22 cellular contexts compared by ENCODE assay signal in genomic region chr11:116182356-116182966, GRCh38.
"Had no signal": no experiment of that assay in that cellular context is flagged by ENCODE, and none has a peak within 500 bp of the region (broad histone marks: within the 10 kb centered on the region; RNA-seq: fewer than 3 reads in every experiment).

No MANE protein-coding gene starts in this region.

- H3K4me3 Mint-ChIP-seq: mesothelial cell of epicardium, naive B cell had no signal

- H3K9me3 ChIP-seq: esophagus muscularis mucosa, gastroesophageal sphincter, heart right ventricle, left lung, lower lobe of right lung, mucosa of descending colon had no signal

- H3K36me3 ChIP-seq: esophagus muscularis mucosa, gastroesophageal sphincter, heart right ventricle, left lung, lower lobe of right lung had no signal

- H3K4me1 ChIP-seq: foreskin keratinocyte, left lung, lower lobe of right lung had no signal

- FAIRE-seq: endothelial cell of umbilical vein, frontal cortex, islet of Langerhans, keratinocyte had no signal

- H3K36me3 Mint-ChIP-seq: mesothelial cell of epicardium, naive B cell had no signal

- DNase-seq: dermis blood vessel endothelial cell; dorsolateral prefrontal cortex; effector CD4-positive, alpha-beta T cell; effector memory CD4-positive, alpha-beta T cell; foreskin keratinocyte; heart right ventricle; hippocampal formation; left cardiac atrium; left lung; left ventricle myocardium superior; lower lobe of right lung; mesenchymal stem cell; mucosa of descending colon; naive B cell had no signal

- H3K4me3 ChIP-seq: coronary artery, dorsolateral prefrontal cortex, esophagus muscularis mucosa, gastroesophageal sphincter, heart right ventricle, left lung, lower lobe of right lung, mucosa of descending colon had no signal

- H3K9me3 Mint-ChIP-seq: mesothelial cell of epicardium, naive B cell had no signal

- H3K27ac ChIP-seq: coronary artery, esophagus muscularis mucosa, foreskin keratinocyte, gastroesophageal sphincter, left lung, lower lobe of right lung had no signal

- H3K4me1 Mint-ChIP-seq: naive B cell had no signal

- H3K27me3 ChIP-seq: esophagus muscularis mucosa, foreskin keratinocyte, gastroesophageal sphincter, heart right ventricle, left lung had no signal
